ENCODE assay signal across 27 cellular contexts in the genomic region with DNA sequence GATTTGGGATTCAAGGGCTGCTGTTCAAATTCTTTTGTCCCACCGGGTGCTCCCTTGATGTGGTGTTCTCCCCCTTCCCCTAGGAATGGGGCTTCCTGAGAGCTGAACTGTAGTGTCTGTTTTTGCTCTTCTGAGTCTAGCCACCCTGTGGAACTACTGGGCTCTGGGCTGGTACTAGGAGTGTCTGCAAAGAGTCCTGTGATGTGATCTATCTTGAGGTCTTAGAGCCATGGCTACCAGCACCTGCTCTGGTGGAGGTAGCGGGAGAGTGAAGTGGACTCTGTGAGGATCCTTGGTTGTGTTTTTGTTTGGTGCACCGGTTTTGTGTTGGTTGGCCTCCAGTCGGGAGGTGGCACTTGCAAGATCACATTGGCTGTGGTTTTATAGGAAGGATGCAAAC. TPM values are rescaled to one million over a fixed set of nuclear protein-coding genes. Genes with fewer than 3 reads are reported as not detected.
"Had no signal": no experiment of that assay in that cellular context is flagged by ENCODE, and none has a peak within 500 bp of the region (broad histone marks: within the 10 kb centered on the region; RNA-seq: fewer than 3 reads in every experiment).

No MANE protein-coding gene starts in this region.

- ATAC-seq: activated naive CD4-positive, alpha-beta T cell treated with anti-CD3 and anti-CD28 coated beads, Interleukin-2, amount 50 U/mL, for 72 hours; foreskin keratinocyte; left lobe of liver; lower lobe of right lung; natural killer cell; stimulated activated naive CD8-positive, alpha-beta T cell treated with anti-CD3 and anti-CD28 coated beads, Interleukin-15, Interleukin-2, amounts not matched to agents 100 U/mL and 50 U/mL, for 24 hours; upper lobe of right lung had no signal

- H3K27ac ChIP-seq: foreskin keratinocyte, lower lobe of right lung, ovary, prostate gland, upper lobe of right lung, WERI-Rb-1 had no signal

- H3K27me3 ChIP-seq: ovary, upper lobe of right lung had no signal

- FAIRE-seq: TTC549 had no signal

- H3K4me1 ChIP-seq: foreskin keratinocyte, lower lobe of right lung, prostate gland, upper lobe of right lung had no signal

- H3K36me3 ChIP-seq: lower lobe of right lung, ovary, prostate gland, upper lobe of right lung, WERI-Rb-1 had no signal

- H3K9me3 ChIP-seq: ovary, prostate gland had no signal

- H3K4me3 Mint-ChIP-seq: brain; dendritic cell treated with granulocyte-macrophage colony-stimulating factor and Interleukin-4, amounts not matched to agents 40 ng/mL and 50 ng/mL, for 4 days; immature natural killer cell; mesothelial cell of epicardium; natural killer cell had no signal

- H3K27ac Mint-ChIP-seq: brain; dendritic cell treated with granulocyte-macrophage colony-stimulating factor and Interleukin-4, amounts not matched to agents 40 ng/mL and 50 ng/mL, for 4 days; immature natural killer cell; mesothelial cell of epicardium; natural killer cell had no signal

- DNase-seq: activated gamma-delta T cell treated with Interleukin-2 at 50 U/mL for 16 hours; activated T-cell treated with anti-CD3 and anti-CD28 coated beads, Interleukin-2, amount 50 U/mL, for 1 hour; aorta; effector CD8-positive, alpha-beta T cell; erythroblast; foreskin keratinocyte; immature natural killer cell; lower lobe of right lung; natural killer cell; ovary; stimulated activated CD4-positive, alpha-beta T cell treated with anti-CD3 and anti-CD28 coated beads, Interleukin-4, amount 100 ng/mL, for 1 hour; stimulated activated naive CD8-positive, alpha-beta T cell treated with anti-CD3 and anti-CD28 coated beads, Interleukin-15, Interleukin-2, amounts not matched to agents 100 U/mL and 50 U/mL, for 24 hours; upper lobe of right lung; WERI-Rb-1 had no signal

- H3K4me1 Mint-ChIP-seq: brain, immature natural killer cell, mesothelial cell of epicardium, natural killer cell had no signal

- H3K36me3 Mint-ChIP-seq: brain, immature natural killer cell, mesothelial cell of epicardium had no signal

- H3K4me3 ChIP-seq: lower lobe of right lung, ovary, prostate gland, upper lobe of right lung had no signal

RNA-seq across cellular contexts. Expression of a gene that starts 46.2 kb away (rescaled TPM):
- total RNA-seq: activated naive CD4-positive, alpha-beta T cell treated with anti-CD3 and anti-CD28 coated beads, Interleukin-2, amount 50 U/mL, for 72 hours; aorta; cardiac septum; foreskin keratinocyte; glomerular endothelial cell; kidney epithelial cell; left lobe of liver; lower lobe of right lung; mesothelial cell of epicardium; natural killer cell; ovary; subcutaneous adipose tissue; T-helper 2 cell treated with Interferon-gamma antibody and Interleukin-4, amounts not matched to agents 100 ng/mL and 5 ng/mL, for 36 hours; upper lobe of right lung had no signal
- polyA plus RNA-seq: adipose tissue, foreskin keratinocyte, immature natural killer cell had no signal
